In genomic region chr5:56328753-56329560, GRCh38 we compare ENCODE assay signal across 8 cellular contexts.
DNase-seq lines count a peak whose midpoint lies in the region; ATAC-seq, FAIRE-seq and TF ChIP-seq lines count a peak whose summit lies in the region.

No MANE protein-coding gene starts in this region.

- CTCF ChIA-PET in activated CD8-positive, alpha-beta T cell treated with anti-CD3 and anti-CD28 coated beads, Interleukin-2, amount 10 ng/mL, durations not matched to agents 7 days and 5 days (lab: Charles Lee) = interaction anchor here (1.0 to 2.3 kb wide), 9 partner anchors 8 to 509 kb away, joined by 3 to 14 read pairs (median 3); no protein-coding TSS in a partner anchor
- CTCF ChIA-PET in HepG2 (lab: Yijun Ruan, JAX; ENCODE audit: low intra/inter-chr PET ratio, low total read pairs) = no interaction called here

- no peak overlapping the region for H2AFZ ChIP-seq in HepG2 (ENCODE audit: low read length)

- H3K9me3 ChIP-seq in HepG2 (ENCODE audit: low read length) (peaks cover 1% of the 10 kb centered on the region; the same call in 1 of the 2 replicates), stomach (no peaks in the 10 kb centered on the region)

- H3K36me3 ChIP-seq in HepG2 (replicated peaks in 1 of 2; ENCODE audit: control insufficient read depth in 1 of 2, insufficient read depth in 2 of 2, low read length in 2 of 2) (no peaks in the 10 kb centered on the region), stomach (no peaks in the 10 kb centered on the region)

- no peaks in the 10 kb centered on the region for H3K27me3 ChIP-seq in HepG2 (ENCODE audit: control insufficient read depth in 1 of 2, insufficient read depth in 2 of 2, low read length in 2 of 2)
- H3K27me3 ChIP-seq in stomach = no peaks in the 10 kb centered on the region

- intact Hi-C loops in HepG2 (cut with micrococcal nuclease; ENCODE audit: unreplicated experiment) (loop anchor here (2.0 kb wide), 1 partner anchor 30 kb away; no protein-coding TSS in a partner anchor), stomach (cut with DNase I; ENCODE audit: low total_unique reads) (no loop called here)

- in situ Hi-C loops in HepG2 (cut with HindIII; ENCODE audit: extremely low pct_ligation_motif_present, low pct_unique_long_range_greater_than_20kb) = no loop called here

- peak overlapping the region; percentile 27 for H3K9ac ChIP-seq in HepG2 (ENCODE audit: insufficient read depth, low read depth, low read length)

- H3K4me1 Mint-ChIP-seq in activated CD8-positive, alpha-beta T cell treated with anti-CD3 and anti-CD28 coated beads, Interleukin-2, amount 10 ng/mL, durations not matched to agents 7 days and 5 days (ENCODE audit: low read depth) = peaks cover 59% of the 10 kb centered on the region
- peaks cover 9% of the 10 kb centered on the region for H3K4me1 Mint-ChIP-seq in progenitor cell of endocrine pancreas (ENCODE audit: low read depth)

- H3K4me1 ChIP-seq in HepG2 (ENCODE audit: insufficient read depth, low read length) (peaks cover 73% of the 10 kb centered on the region), stomach (peaks cover 0 to 10% (median 0%) of the 10 kb centered on the region in 4 donors)

- no TSS peak for BruUV-seq in HepG2 (replicated peaks; lab: Mats Ljungman, UMichigan)

- H3K79me2 ChIP-seq in HepG2 (ENCODE audit: insufficient read depth, low read length) = no peaks in the 10 kb centered on the region

- TF ChIP-seq CTCF in HepG2 (CRISPR knock-in tag; IDR thresholded peaks at IDR 0.05) (no peak), stomach (IDR thresholded peaks at IDR 0.05) (no peak), progenitor cell of endocrine pancreas (IDR thresholded peaks at IDR 0.05; ENCODE audit: unreplicated experiment) (no peak)

- TF ChIP-seq RAD21 in HepG2 (CRISPR knock-in tag; IDR thresholded peaks at IDR 0.05) = no peak

- TF ChIP-seq POLR2A in HepG2 (IDR thresholded peaks at IDR 0.05; ENCODE audit: insufficient read depth in 1 of 2, low read depth in 2 of 2, low read length in 2 of 2) = no peak
- TF ChIP-seq POLR2A in stomach (IDR thresholded peaks at IDR 0.05) = no peak

- FAIRE-seq in HepG2 (lab: Jason Lieb, UNC) = peak; percentile 91

- peak; percentile 55 for DNase-seq in activated CD8-positive, alpha-beta T cell treated with anti-CD3 and anti-CD28 coated beads, Interleukin-2, amount 10 ng/mL, durations not matched to agents 7 days and 5 days
- DNase-seq in HepG2 (ENCODE audit: low spot score) = peak; percentile 83
- DNase-seq in pons (ENCODE audit: low spot score) = no peak
- DNase-seq in stomach = no peak
- DNase-seq in GM03348 (ENCODE audit: low spot score) = no peak
- no peak for DNase-seq in progenitor cell of endocrine pancreas (ENCODE audit: low spot score, unreplicated experiment)

- 20% methylated on average over 3 of the region's 3 CpGs for WGBS in HepG2 (ENCODE audit: low lambda C conversion rate)
- WGBS in stomach, 5 donors = 43 to 61% (median 48%) methylated on average over 3 of the region's 3 CpGs

- H3K27ac ChIP-seq in HepG2 (ENCODE audit: extremely low read length, insufficient read depth, low read length) = peak overlapping the region; percentile 46
- H3K27ac ChIP-seq in stomach = no peak overlapping the region

- H3K4me3 ChIP-seq in HepG2 (replicated peaks in 1 of 3; ENCODE audit: insufficient read depth in 1 of 3, low read depth in 2 of 3, low read length in 3 of 3) (peak overlapping the region in 1 of 3 experiments; percentile 20; a peak in 2 of 6 replicates), stomach (no peak overlapping the region)

- peak overlapping the region; percentile 88 for H3K27ac Mint-ChIP-seq in activated CD8-positive, alpha-beta T cell treated with anti-CD3 and anti-CD28 coated beads, Interleukin-2, amount 10 ng/mL, durations not matched to agents 7 days and 5 days
- no peak overlapping the region for H3K27ac Mint-ChIP-seq in progenitor cell of endocrine pancreas

- no peaks in the 10 kb centered on the region for H4K20me1 ChIP-seq in HepG2 (ENCODE audit: insufficient read depth, low read length)

- peaks cover 7% of the 10 kb centered on the region for H3K36me3 Mint-ChIP-seq in activated CD8-positive, alpha-beta T cell treated with anti-CD3 and anti-CD28 coated beads, Interleukin-2, amount 10 ng/mL, durations not matched to agents 7 days and 5 days (ENCODE audit: low read depth)
- H3K36me3 Mint-ChIP-seq in progenitor cell of endocrine pancreas (ENCODE audit: insufficient read depth) = peaks cover 2% of the 10 kb centered on the region

- H3K4me2 ChIP-seq in HepG2 (ENCODE audit: low read depth, low read length) = peak overlapping the region; percentile 44

- ATAC-seq in GM19035 (IDR thresholded peaks at IDR 0.05; ENCODE audit: unreplicated experiment) = peak; percentile 51
- ATAC-seq in HG03378 (IDR thresholded peaks at IDR 0.05; ENCODE audit: unreplicated experiment) = peak; percentile 66
- peak; percentile 55 for ATAC-seq in activated CD8-positive, alpha-beta T cell treated with anti-CD3 and anti-CD28 coated beads, Interleukin-2, amount 10 ng/mL, durations not matched to agents 7 days and 5 days
- ATAC-seq in HepG2 = peak; percentile 80

- TF ChIP-seq EP300 in HepG2 (IDR thresholded peaks at IDR 0.05; ENCODE audit: low read depth in 2 of 2, low read length in 2 of 2) = peak in 1 of 2 experiments; percentile 59; a peak in 2 of 4 replicates
- peak; percentile 61 for TF ChIP-seq EP300 in HepG2 (CRISPR knock-in tag; IDR thresholded peaks at IDR 0.05; ENCODE audit: borderline replicate concordance)
- TF ChIP-seq EP300 in stomach (IDR thresholded peaks at IDR 0.05) = no peak

- peak overlapping the region; percentile 40 for H3K4me3 Mint-ChIP-seq in activated CD8-positive, alpha-beta T cell treated with anti-CD3 and anti-CD28 coated beads, Interleukin-2, amount 10 ng/mL, durations not matched to agents 7 days and 5 days
- no peak overlapping the region for H3K4me3 Mint-ChIP-seq in progenitor cell of endocrine pancreas (ENCODE audit: low read depth)

- H3K9me3 Mint-ChIP-seq in activated CD8-positive, alpha-beta T cell treated with anti-CD3 and anti-CD28 coated beads, Interleukin-2, amount 10 ng/mL, durations not matched to agents 7 days and 5 days (ENCODE audit: insufficient read depth) = peaks cover 3% of the 10 kb centered on the region
- peaks cover 4% of the 10 kb centered on the region for H3K9me3 Mint-ChIP-seq in progenitor cell of endocrine pancreas (ENCODE audit: low read depth)

- POLR2A ChIA-PET in activated CD8-positive, alpha-beta T cell treated with anti-CD3 and anti-CD28 coated beads, Interleukin-2, amount 10 ng/mL, durations not matched to agents 7 days and 5 days (lab: Charles Lee) = interaction anchor here (0.6 to 1.3 kb wide), 7 partner anchors 11 to 1040 kb away, joined by 3 to 4 read pairs (median 3); partner anchors contain the start of gene MAP3K1
- POLR2A ChIA-PET in HepG2 (lab: Yijun Ruan, JAX) = interaction anchor here (0.7 to 4.1 kb wide), 9 partner anchors 12 to 183 kb away, joined by 3 to 25 read pairs (median 4); no protein-coding TSS in a partner anchor

- no peaks in the 10 kb centered on the region for H3K27me3 Mint-ChIP-seq in activated CD8-positive, alpha-beta T cell treated with anti-CD3 and anti-CD28 coated beads, Interleukin-2, amount 10 ng/mL, durations not matched to agents 7 days and 5 days (ENCODE audit: low read depth)
- H3K27me3 Mint-ChIP-seq in progenitor cell of endocrine pancreas = peaks cover 44% of the 10 kb centered on the region

TF ChIP-seq in HepG2, 621 proteins besides CTCF, POLR2A, EP300 and RAD21 (continues in another document):
- TF ChIP-seq ZNF3 (CRISPR knock-in tag; IDR thresholded peaks at IDR 0.05) (no peak), MYNN (CRISPR knock-in tag; IDR thresholded peaks at IDR 0.05; ENCODE audit: low read depth) (no peak), GATA4 (IDR thresholded peaks at IDR 0.05; ENCODE audit: borderline replicate concordance, low read depth) (peak; percentile 37; the same call in 1 of the 2 replicates), ZNF260 (CRISPR knock-in tag; IDR thresholded peaks at IDR 0.05; ENCODE audit: borderline replicate concordance, low read depth) (no peak), BCL6 (CRISPR knock-in tag; IDR thresholded peaks at IDR 0.05) (peak; percentile 39; the same call in 1 of the 2 replicates), MXI1 (IDR thresholded peaks at IDR 0.05; ENCODE audit: borderline replicate concordance, low read depth, low read length) (no peak), FOXC1 (CRISPR knock-in tag; IDR thresholded peaks at IDR 0.05; ENCODE audit: borderline replicate concordance) (no peak), ZNF362 (CRISPR knock-in tag; IDR thresholded peaks at IDR 0.05; ENCODE audit: borderline replicate concordance) (no peak), ELF1 (CRISPR knock-in tag; IDR thresholded peaks at IDR 0.05) (no peak), ZNF335 (CRISPR knock-in tag; IDR thresholded peaks at IDR 0.05) (no peak), ZNF577 (CRISPR knock-in tag; IDR thresholded peaks at IDR 0.05; ENCODE audit: borderline replicate concordance, low read depth) (no peak), ZNF891 (CRISPR knock-in tag; IDR thresholded peaks at IDR 0.05) (no peak), KLF11 (CRISPR knock-in tag; IDR thresholded peaks at IDR 0.05) (no peak), TBL1XR1 (IDR thresholded peaks at IDR 0.05; ENCODE audit: borderline replicate concordance, low read length, partially characterized antibody) (no peak), TRAFD1 (CRISPR knock-in tag; IDR thresholded peaks at IDR 0.05; ENCODE audit: borderline replicate concordance) (no peak), ZNF138 (CRISPR knock-in tag; IDR thresholded peaks at IDR 0.05; ENCODE audit: low read depth) (no peak)

Comparison
In these comparisons a context has a peak if more than half of its experiments do, and no peak if none do; other contexts are left out.
1. DNase-seq: peak in activated CD8-positive, alpha-beta T cell treated with anti-CD3 and anti-CD28 coated beads, Interleukin-2, amount 10 ng/mL, durations not matched to agents 7 days and 5 days (single experiment) and HepG2 (single experiment); none in pons (single experiment), stomach (single experiment), GM03348 (single experiment) and progenitor cell of endocrine pancreas (single experiment).
2. Peak in every context shown above with its lines, with median percentiles within 50 percentile points of each other: ATAC-seq.